1 cellular context compared by ENCODE assay signal in the genomic region with DNA sequence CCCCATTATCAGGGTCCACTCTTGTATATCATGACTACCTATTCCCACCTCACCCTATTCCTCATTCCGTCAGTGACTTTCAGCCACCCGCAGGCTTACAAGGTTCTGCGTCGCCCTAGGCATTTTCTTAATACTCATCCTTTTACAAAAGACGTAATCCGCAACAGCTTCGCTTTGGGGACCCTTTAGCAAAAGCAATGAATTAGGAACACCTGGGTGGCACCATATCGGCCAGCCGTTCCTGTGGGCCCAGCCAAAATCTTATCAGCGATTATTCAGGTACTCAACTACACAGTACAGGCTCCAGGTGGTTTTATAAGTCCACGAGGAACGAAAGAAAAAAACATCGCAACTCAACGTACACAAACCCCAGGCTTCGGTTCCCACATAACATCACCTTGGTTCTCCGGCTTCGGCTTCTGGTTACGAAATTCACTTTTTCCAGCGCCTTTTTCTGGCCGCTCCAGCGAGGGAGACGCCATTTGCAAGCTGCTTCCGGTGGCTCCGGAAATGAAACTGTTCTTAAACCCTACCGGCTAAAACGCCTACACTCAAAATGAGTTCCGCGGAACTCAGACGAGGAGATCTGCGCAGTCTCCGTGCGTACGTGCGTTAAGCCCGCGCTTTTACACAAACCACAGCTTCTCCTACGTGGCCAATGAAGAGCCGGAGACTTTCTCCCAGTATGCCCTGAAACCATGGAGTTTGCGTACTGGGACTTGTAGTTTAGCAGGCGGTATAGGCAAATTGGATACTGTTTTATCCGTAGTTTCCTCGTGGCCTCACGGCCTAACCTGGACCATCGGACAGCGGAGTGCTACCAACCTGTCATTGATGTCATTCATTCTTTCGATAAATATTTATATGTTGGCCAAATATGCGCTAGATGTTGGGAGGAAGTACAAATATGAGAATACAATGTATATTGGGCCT.
A peak's percentile ranks its signal among the peaks of the same experiment; 100 is the strongest.
TF ChIP-seq lines count a peak whose summit lies in the region.

KRR1 (minus strand) TSS at position 494 of the 933 bp plus-strand sequence; CDS start at position 482, 12 bp downstream.

TF ChIP-seq in K562, 482 proteins besides CTCF, POLR2A, EP300 and RAD21 (continued from another document and continues in another):
- peak; percentile 79 for TF ChIP-seq NFYB (IDR thresholded peaks at IDR 0.05; ENCODE audit: extremely low read depth, insufficient read length)
- TF ChIP-seq CGGBP1 (CRISPR knock-in tag; IDR thresholded peaks at IDR 0.05), result no peak
- TF ChIP-seq KLF16 (IDR thresholded peaks at IDR 0.05), result no peak
- TF ChIP-seq ZFP1 (CRISPR knock-in tag; IDR thresholded peaks at IDR 0.05), result no peak
- TF ChIP-seq GABPB1 (CRISPR knock-in tag; IDR thresholded peaks at IDR 0.05), result peak; percentile 96
- TF ChIP-seq DNMT1 (IDR thresholded peaks at IDR 0.05), result no peak
- peak; percentile 88 for TF ChIP-seq HCFC1 (IDR thresholded peaks at IDR 0.05; ENCODE audit: low read depth, low read length)
- TF ChIP-seq CHD4 (IDR thresholded peaks at IDR 0.05; ENCODE audit: insufficient read depth, insufficient replicate concordance, low read depth, low read length, poor library complexity, severe bottlenecking), result no peak
- TF ChIP-seq, protein P1, sequence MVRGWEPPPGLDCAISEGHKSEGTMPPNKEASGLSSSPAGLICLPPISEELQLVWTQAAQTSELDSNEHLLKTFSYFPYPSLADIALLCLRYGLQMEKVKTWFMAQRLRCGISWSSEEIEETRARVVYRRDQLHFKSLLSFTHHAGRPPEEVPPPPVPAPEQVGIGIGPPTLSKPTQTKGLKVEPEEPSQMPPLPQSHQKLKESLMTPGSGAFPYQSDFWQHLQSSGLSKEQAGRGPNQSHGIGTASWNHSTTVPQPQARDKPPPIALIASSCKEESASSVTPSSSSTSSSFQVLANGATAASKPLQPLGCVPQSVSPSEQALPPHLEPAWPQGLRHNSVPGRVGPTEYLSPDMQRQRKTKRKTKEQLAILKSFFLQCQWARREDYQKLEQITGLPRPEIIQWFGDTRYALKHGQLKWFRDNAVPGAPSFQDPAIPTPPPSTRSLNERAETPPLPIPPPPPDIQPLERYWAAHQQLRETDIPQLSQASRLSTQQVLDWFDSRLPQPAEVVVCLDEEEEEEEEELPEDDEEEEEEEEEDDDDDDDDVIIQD (CRISPR knock-in tag; IDR thresholded peaks at IDR 0.05), result no peak
- TF ChIP-seq MAZ (CRISPR knock-in tag; conservative IDR thresholded peaks at IDR 0.05 in 1 of 2, IDR thresholded peaks at IDR 0.05 in 1 of 2), result peak; percentile 54 to 73; a peak in 3 of 4 replicates
- TF ChIP-seq CBX3 (IDR thresholded peaks at IDR 0.05; ENCODE audit: borderline replicate concordance in 1 of 2, low read length in 2 of 2), result peak in 1 of 2 experiments; percentile 93; a peak in 1 of 3 replicates
- peak; percentile 81; the same call in 1 of the 2 replicates for TF ChIP-seq ZHX1 (conservative IDR thresholded peaks at IDR 0.05; ENCODE audit: low read length)
- TF ChIP-seq STAT5B (CRISPR knock-in tag; IDR thresholded peaks at IDR 0.05), result no peak
- TF ChIP-seq, protein P2, sequence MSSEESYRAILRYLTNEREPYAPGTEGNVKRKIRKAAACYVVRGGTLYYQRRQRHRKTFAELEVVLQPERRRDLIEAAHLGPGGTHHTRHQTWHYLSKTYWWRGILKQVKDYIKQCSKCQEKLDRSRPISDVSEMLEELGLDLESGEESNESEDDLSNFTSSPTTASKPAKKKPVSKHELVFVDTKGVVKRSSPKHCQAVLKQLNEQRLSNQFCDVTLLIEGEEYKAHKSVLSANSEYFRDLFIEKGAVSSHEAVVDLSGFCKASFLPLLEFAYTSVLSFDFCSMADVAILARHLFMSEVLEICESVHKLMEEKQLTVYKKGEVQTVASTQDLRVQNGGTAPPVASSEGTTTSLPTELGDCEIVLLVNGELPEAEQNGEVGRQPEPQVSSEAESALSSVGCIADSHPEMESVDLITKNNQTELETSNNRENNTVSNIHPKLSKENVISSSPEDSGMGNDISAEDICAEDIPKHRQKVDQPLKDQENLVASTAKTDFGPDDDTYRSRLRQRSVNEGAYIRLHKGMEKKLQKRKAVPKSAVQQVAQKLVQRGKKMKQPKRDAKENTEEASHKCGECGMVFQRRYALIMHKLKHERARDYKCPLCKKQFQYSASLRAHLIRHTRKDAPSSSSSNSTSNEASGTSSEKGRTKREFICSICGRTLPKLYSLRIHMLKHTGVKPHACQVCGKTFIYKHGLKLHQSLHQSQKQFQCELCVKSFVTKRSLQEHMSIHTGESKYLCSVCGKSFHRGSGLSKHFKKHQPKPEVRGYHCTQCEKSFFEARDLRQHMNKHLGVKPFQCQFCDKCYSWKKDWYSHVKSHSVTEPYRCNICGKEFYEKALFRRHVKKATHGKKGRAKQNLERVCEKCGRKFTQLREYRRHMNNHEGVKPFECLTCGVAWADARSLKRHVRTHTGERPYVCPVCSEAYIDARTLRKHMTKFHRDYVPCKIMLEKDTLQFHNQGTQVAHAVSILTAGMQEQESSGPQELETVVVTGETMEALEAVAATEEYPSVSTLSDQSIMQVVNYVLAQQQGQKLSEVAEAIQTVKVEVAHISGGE (CRISPR knock-in tag; IDR thresholded peaks at IDR 0.05), result peak; percentile 93 to 100 (median 99)
- TF ChIP-seq ZNF395 (CRISPR knock-in tag; IDR thresholded peaks at IDR 0.05), result no peak
- TF ChIP-seq SPI1 (IDR thresholded peaks at IDR 0.05; ENCODE audit: borderline replicate concordance, low read depth, low read length), result no peak
- TF ChIP-seq SRF (CRISPR knock-in tag; IDR thresholded peaks at IDR 0.05), result 0 out of 4 replicates have a peak, but pooled peaks of 1 of the 2 experiments have one; percentile 30
- TF ChIP-seq CHAMP1 (IDR thresholded peaks at IDR 0.05), result peak; percentile 98
- TF ChIP-seq MEIS2 (IDR thresholded peaks at IDR 0.05; ENCODE audit: partially characterized antibody), result peak; percentile 44
- TF ChIP-seq CHD1 (IDR thresholded peaks at IDR 0.05; ENCODE audit: low read length), result no peak
- 0 out of 2 replicates have a peak, but pooled peaks have one; percentile 67 for TF ChIP-seq ZNF766 (CRISPR knock-in tag; conservative IDR thresholded peaks at IDR 0.05)
- TF ChIP-seq ASH1L (IDR thresholded peaks at IDR 0.05; ENCODE audit: borderline replicate concordance, low read depth, partially characterized antibody), result peak; percentile 28
- TF ChIP-seq WHSC1 (IDR thresholded peaks at IDR 0.05; ENCODE audit: low read length), result no peak
- TF ChIP-seq, protein P3, sequence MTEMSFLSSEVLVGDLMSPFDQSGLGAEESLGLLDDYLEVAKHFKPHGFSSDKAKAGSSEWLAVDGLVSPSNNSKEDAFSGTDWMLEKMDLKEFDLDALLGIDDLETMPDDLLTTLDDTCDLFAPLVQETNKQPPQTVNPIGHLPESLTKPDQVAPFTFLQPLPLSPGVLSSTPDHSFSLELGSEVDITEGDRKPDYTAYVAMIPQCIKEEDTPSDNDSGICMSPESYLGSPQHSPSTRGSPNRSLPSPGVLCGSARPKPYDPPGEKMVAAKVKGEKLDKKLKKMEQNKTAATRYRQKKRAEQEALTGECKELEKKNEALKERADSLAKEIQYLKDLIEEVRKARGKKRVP (CRISPR knock-in tag; IDR thresholded peaks at IDR 0.05), result no peak
- TF ChIP-seq TGIF2 (CRISPR knock-in tag; IDR thresholded peaks at IDR 0.05), result no peak
- no peak for TF ChIP-seq EZH2 (IDR thresholded peaks at IDR 0.05; ENCODE audit: borderline replicate concordance, low read depth, low read length)
- TF ChIP-seq BACH1 (tag; IDR thresholded peaks at IDR 0.05), result no peak
- peak; percentile 59 for TF ChIP-seq CREB1 (IDR thresholded peaks at IDR 0.05)
- TF ChIP-seq CREB1 (CRISPR knock-in tag; IDR thresholded peaks at IDR 0.05), result peak; percentile 53; the same call in 1 of the 2 replicates
- TF ChIP-seq CBFB (CRISPR knock-in tag; IDR thresholded peaks at IDR 0.05), result 0 out of 2 replicates have a peak, but pooled peaks have one; percentile 36
- TF ChIP-seq BHLHE40 (IDR thresholded peaks at IDR 0.05; ENCODE audit: low read length), result peak; percentile 35; the same call in 1 of the 2 replicates
- peak; percentile 100 for TF ChIP-seq GABPA (tag; conservative IDR thresholded peaks at IDR 0.05; ENCODE audit: low read depth)
- TF ChIP-seq ZBTB9 (CRISPR knock-in tag; IDR thresholded peaks at IDR 0.05), result 0 out of 2 replicates have a peak, but pooled peaks have one; percentile 38
- TF ChIP-seq FOS (IDR thresholded peaks at IDR 0.05; ENCODE audit: extremely low read depth, insufficient read length), result no peak
- peak; percentile 73; the same call in 1 of the 2 replicates for TF ChIP-seq ZNF12 (CRISPR knock-in tag; IDR thresholded peaks at IDR 0.05)
- peak; percentile 86 for TF ChIP-seq POLR2AphosphoS5 (IDR thresholded peaks at IDR 0.05; ENCODE audit: control insufficient read depth, insufficient read depth, low read depth, low read length)
- TF ChIP-seq NR2F6 (CRISPR knock-in tag; IDR thresholded peaks at IDR 0.05), result no peak
- TF ChIP-seq SREBF1 (IDR thresholded peaks at IDR 0.05; ENCODE audit: borderline replicate concordance, low read depth, low read length), result no peak
- TF ChIP-seq SMAD3 (CRISPR knock-in tag; conservative IDR thresholded peaks at IDR 0.05), result 0 out of 2 replicates have a peak, but pooled peaks have one; percentile 15
- no peak for TF ChIP-seq KDM2B (CRISPR knock-in tag; IDR thresholded peaks at IDR 0.05)
- TF ChIP-seq E2F5 (CRISPR knock-in tag; IDR thresholded peaks at IDR 0.05), result no peak; the same call in 1 of the 2 replicates
- TF ChIP-seq TEAD4 (IDR thresholded peaks at IDR 0.05; ENCODE audit: low read length), result peak; percentile 56; the same call in 1 of the 2 replicates
- TF ChIP-seq TEAD4 (CRISPR knock-in tag; IDR thresholded peaks at IDR 0.05; ENCODE audit: borderline replicate concordance), result no peak
- peak; percentile 93 for TF ChIP-seq RB1 (IDR thresholded peaks at IDR 0.05; ENCODE audit: low read depth)
- TF ChIP-seq FIP1L1 (IDR thresholded peaks at IDR 0.05; ENCODE audit: low read depth, low read length, poor library complexity, severe bottlenecking), result no peak
- TF ChIP-seq NCOA1 (IDR thresholded peaks at IDR 0.05; ENCODE audit: low read depth), result peak; percentile 98
- no peak for TF ChIP-seq ZNF239 (CRISPR knock-in tag; IDR thresholded peaks at IDR 0.05)
